In the genomic region with DNA sequence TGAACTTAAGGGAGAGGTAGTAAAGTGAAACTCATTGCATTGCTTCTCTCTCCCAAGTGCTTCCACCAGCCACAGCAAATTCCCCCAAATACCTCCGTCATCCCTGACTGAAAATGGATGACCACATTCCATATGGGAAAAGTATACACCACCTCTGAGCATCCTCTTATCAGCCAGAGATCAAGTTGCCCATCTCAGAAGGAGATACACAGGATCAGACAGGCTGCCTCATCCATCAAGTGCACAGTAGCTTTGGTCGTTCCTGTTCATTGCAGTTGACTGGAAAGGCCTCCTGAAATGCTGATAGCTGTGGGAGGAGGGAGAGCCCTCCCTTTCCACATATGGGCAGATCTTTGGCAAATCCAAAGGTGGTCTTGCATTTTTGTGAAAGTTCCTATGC, we compare ENCODE assay signal across 24 cellular contexts.
DNase-seq lines count a peak whose midpoint lies in the region; ATAC-seq and TF ChIP-seq lines count a peak whose summit lies in the region.
"Had no signal": no experiment of that assay in that cellular context is flagged by ENCODE, and none has a peak within 500 bp of the region (broad histone marks: within the 10 kb centered on the region; RNA-seq: fewer than 3 reads in every experiment).

No MANE protein-coding gene starts in this region.

- H3K4me1 Mint-ChIP-seq in nephron progenitor cell: peaks cover 39% of the 10 kb centered on the region
- H3K4me1 Mint-ChIP-seq in endothelial cell (ENCODE audit: unreplicated experiment): peaks cover 4% of the 10 kb centered on the region
- H3K4me1 Mint-ChIP-seq: B cell; CD14-positive monocyte; CD4-positive, alpha-beta memory T cell; CD4-positive, CD25-positive, alpha-beta regulatory T cell; CD8-positive, alpha-beta memory T cell had no signal

- no peak for TF ChIP-seq CTCF in nephron progenitor cell (IDR thresholded peaks at IDR 0.05)
- TF ChIP-seq CTCF in endothelial cell (IDR thresholded peaks at IDR 0.05; ENCODE audit: unreplicated experiment): no peak

- peaks cover 3% of the 10 kb centered on the region for H3K36me3 Mint-ChIP-seq in nephron progenitor cell (ENCODE audit: low read depth)
- H3K36me3 Mint-ChIP-seq in endothelial cell (ENCODE audit: low read depth, unreplicated experiment): no peaks in the 10 kb centered on the region
- H3K36me3 Mint-ChIP-seq: CD14-positive monocyte; CD4-positive, alpha-beta memory T cell; CD4-positive, CD25-positive, alpha-beta regulatory T cell; CD8-positive, alpha-beta memory T cell had no signal

- H3K27me3 Mint-ChIP-seq in nephron progenitor cell (ENCODE audit: low read depth, poor library complexity) (peaks cover 5% of the 10 kb centered on the region), endothelial cell (ENCODE audit: unreplicated experiment) (peaks cover 2% of the 10 kb centered on the region)

- H3K4me3 Mint-ChIP-seq in nephron progenitor cell (no peak overlapping the region), endothelial cell (ENCODE audit: unreplicated experiment) (no peak overlapping the region)
- H3K4me3 Mint-ChIP-seq: B cell; CD14-positive monocyte; CD4-positive, alpha-beta memory T cell; CD4-positive, CD25-positive, alpha-beta regulatory T cell; CD8-positive, alpha-beta memory T cell had no signal

- H3K27ac Mint-ChIP-seq in nephron progenitor cell: no peak overlapping the region
- no peak overlapping the region for H3K27ac Mint-ChIP-seq in endothelial cell (ENCODE audit: unreplicated experiment)
- H3K27ac Mint-ChIP-seq: B cell; CD14-positive monocyte; CD4-positive, alpha-beta memory T cell; CD4-positive, CD25-positive, alpha-beta regulatory T cell; CD8-positive, alpha-beta memory T cell had no signal

- H3K9me3 Mint-ChIP-seq in nephron progenitor cell (peaks cover 3% of the 10 kb centered on the region), endothelial cell (ENCODE audit: unreplicated experiment) (no peaks in the 10 kb centered on the region)
- H3K9me3 Mint-ChIP-seq: CD4-positive, CD25-positive, alpha-beta regulatory T cell; CD8-positive, alpha-beta memory T cell had no signal

- no peak for ATAC-seq in HG03175 (IDR thresholded peaks at IDR 0.05; ENCODE audit: unreplicated experiment)
- ATAC-seq: A549, GM12878 had no signal

- DNase-seq in NCI-H82 (lab: John Stamatoyannopoulos, UW) (peak; percentile 24), NCI-H82 treated with DMSO at 0.1 percent for 48 hours (lab: John Stamatoyannopoulos, UW; ENCODE audit: unreplicated experiment) (no peak), islet precursor cell (peak; percentile 72), nephron progenitor cell (peak; percentile 5), medulla oblongata (ENCODE audit: extremely low spot score) (no peak), endothelial cell (ENCODE audit: low spot score) (no peak)
- DNase-seq: AML-193; C1 segment of cervical spinal cord; CD4-positive, alpha-beta memory T cell; CD4-positive, CD25-positive, alpha-beta regulatory T cell; CD8-positive, alpha-beta memory T cell; COR-L47; DMS 273 treated with DMSO at 0.1 percent for 48 hours; DMS153; DMS53; DMS79; DND-41; EL; GDM1 had no signal

Comparison
In these comparisons a context has a peak if more than half of its experiments do, and no peak if none do; other contexts are left out.
1. DNase-seq: peak in NCI-H82 (single experiment), islet precursor cell (single experiment) and nephron progenitor cell (single experiment); none in NCI-H82 treated with DMSO at 0.1 percent for 48 hours (single experiment), medulla oblongata (single experiment) and endothelial cell (single experiment).